8 cellular contexts compared by ENCODE assay signal in genomic region chrX:153980394-153980793, GRCh38. TPM values are rescaled to one million over a fixed set of nuclear protein-coding genes. Genes with fewer than 3 reads are reported as not detected.
DNase-seq lines count a peak whose midpoint lies in the region; ATAC-seq and TF ChIP-seq lines count a peak whose summit lies in the region.
"Not testable (repeated sequence)": the region's sequence is repeated elsewhere in the genome, so short reads cannot be mapped to it uniquely, and the experiment has no call there.

No MANE protein-coding gene starts in this region.

- peak overlapping the region; percentile 69 for H3K4me3 Mint-ChIP-seq in T-helper 1 cell treated with Interleukin-12 subunit alpha and Interleukin-12 subunit beta and Interleukin-4 antibody, amounts not matched to agents 30 μg/mL and 1 μg/mL, for 36 hours
- peak overlapping the region; percentile 87 for H3K4me3 Mint-ChIP-seq in activated T-helper 17 cell treated with anti-CD3 and anti-CD28 coated beads, Interleukin-2, amount 50 U/mL, for 72 hours
- H3K4me3 Mint-ChIP-seq in dendritic cell treated with granulocyte-macrophage colony-stimulating factor and Interleukin-4, amounts not matched to agents 40 ng/mL and 50 ng/mL, for 4 days = not testable (repeated sequence)
- H3K4me3 Mint-ChIP-seq in natural killer cell treated with Interleukin-12 subunit alpha and Interleukin-12 subunit beta and Interleukin-15 and Interleukin-18, amount 100 ng/mL, for 72 hours = peak overlapping the region; percentile 71

- not testable (repeated sequence) for TF ChIP-seq POLR2A in transverse colon (IDR thresholded peaks at IDR 0.05)

- not testable (repeated sequence) for H3K9me3 Mint-ChIP-seq in T-helper 1 cell treated with Interleukin-12 subunit alpha and Interleukin-12 subunit beta and Interleukin-4 antibody, amounts not matched to agents 30 μg/mL and 1 μg/mL, for 36 hours; activated T-helper 17 cell treated with anti-CD3 and anti-CD28 coated beads, Interleukin-2, amount 50 U/mL, for 72 hours; dendritic cell treated with granulocyte-macrophage colony-stimulating factor and Interleukin-4, amounts not matched to agents 40 ng/mL and 50 ng/mL, for 4 days; natural killer cell treated with Interleukin-12 subunit alpha and Interleukin-12 subunit beta and Interleukin-15 and Interleukin-18, amount 100 ng/mL, for 72 hours

- not testable (repeated sequence) for H3K36me3 ChIP-seq in GM06990 (ENCODE audit: control insufficient read depth, insufficient read depth, low read length); transverse colon

- intact Hi-C loops in dendritic cell treated with granulocyte-macrophage colony-stimulating factor and Interleukin-4, amounts not matched to agents 40 ng/mL and 50 ng/mL, for 4 days (cut with micrococcal nuclease); transverse colon (cut with DNase I; ENCODE audit: low total_unique reads): not testable (repeated sequence)

- H3K27ac ChIP-seq in transverse colon = peak overlapping the region; percentile 28 to 66 (median 55)

- H3K27me3 Mint-ChIP-seq in T-helper 1 cell treated with Interleukin-12 subunit alpha and Interleukin-12 subunit beta and Interleukin-4 antibody, amounts not matched to agents 30 μg/mL and 1 μg/mL, for 36 hours (ENCODE audit: low read depth); activated T-helper 17 cell treated with anti-CD3 and anti-CD28 coated beads, Interleukin-2, amount 50 U/mL, for 72 hours; dendritic cell treated with granulocyte-macrophage colony-stimulating factor and Interleukin-4, amounts not matched to agents 40 ng/mL and 50 ng/mL, for 4 days; natural killer cell treated with Interleukin-12 subunit alpha and Interleukin-12 subunit beta and Interleukin-15 and Interleukin-18, amount 100 ng/mL, for 72 hours: not testable (repeated sequence)

- peak overlapping the region; percentile 91 for H3K27ac Mint-ChIP-seq in T-helper 1 cell treated with Interleukin-12 subunit alpha and Interleukin-12 subunit beta and Interleukin-4 antibody, amounts not matched to agents 30 μg/mL and 1 μg/mL, for 36 hours
- H3K27ac Mint-ChIP-seq in activated T-helper 17 cell treated with anti-CD3 and anti-CD28 coated beads, Interleukin-2, amount 50 U/mL, for 72 hours = peak overlapping the region; percentile 82
- H3K27ac Mint-ChIP-seq in dendritic cell treated with granulocyte-macrophage colony-stimulating factor and Interleukin-4, amounts not matched to agents 40 ng/mL and 50 ng/mL, for 4 days = peak overlapping the region; percentile 59
- peak overlapping the region; percentile 57 to 81 for H3K27ac Mint-ChIP-seq in natural killer cell treated with Interleukin-12 subunit alpha and Interleukin-12 subunit beta and Interleukin-15 and Interleukin-18, amount 100 ng/mL, for 72 hours

- DNase-seq in GM06990 (ENCODE audit: extremely low read depth, insufficient read length); natural killer cell treated with Interleukin-12 subunit alpha and Interleukin-12 subunit beta and Interleukin-15 and Interleukin-18, amount 100 ng/mL, for 72 hours (ENCODE audit: low spot score); transverse colon: not testable (repeated sequence)

- peaks cover 33% of the 10 kb centered on the region for H3K4me1 Mint-ChIP-seq in T-helper 1 cell treated with Interleukin-12 subunit alpha and Interleukin-12 subunit beta and Interleukin-4 antibody, amounts not matched to agents 30 μg/mL and 1 μg/mL, for 36 hours (ENCODE audit: low read depth)
- H3K4me1 Mint-ChIP-seq in activated T-helper 17 cell treated with anti-CD3 and anti-CD28 coated beads, Interleukin-2, amount 50 U/mL, for 72 hours = not testable (repeated sequence)
- peaks cover 35% of the 10 kb centered on the region for H3K4me1 Mint-ChIP-seq in dendritic cell treated with granulocyte-macrophage colony-stimulating factor and Interleukin-4, amounts not matched to agents 40 ng/mL and 50 ng/mL, for 4 days (ENCODE audit: low read depth)
- peaks cover 25 to 28% of the 10 kb centered on the region in 2 donors for H3K4me1 Mint-ChIP-seq in natural killer cell treated with Interleukin-12 subunit alpha and Interleukin-12 subunit beta and Interleukin-15 and Interleukin-18, amount 100 ng/mL, for 72 hours (ENCODE audit: low read depth in 2 of 2)

- ATAC-seq in GM19468 (IDR thresholded peaks at IDR 0.05; ENCODE audit: extremely low read depth, unreplicated experiment) = peak; percentile 42
- peak; percentile 54 for ATAC-seq in HG03280 (IDR thresholded peaks at IDR 0.05; ENCODE audit: unreplicated experiment)
- ATAC-seq in activated T-helper 17 cell treated with anti-CD3 and anti-CD28 coated beads, Interleukin-2, amount 50 U/mL, for 72 hours (replicated peaks) = peak; percentile 55
- peak; percentile 68 to 71 for ATAC-seq in natural killer cell treated with Interleukin-12 subunit alpha and Interleukin-12 subunit beta and Interleukin-15 and Interleukin-18, amount 100 ng/mL, for 72 hours

- not testable (repeated sequence) for H3K36me3 Mint-ChIP-seq in T-helper 1 cell treated with Interleukin-12 subunit alpha and Interleukin-12 subunit beta and Interleukin-4 antibody, amounts not matched to agents 30 μg/mL and 1 μg/mL, for 36 hours (ENCODE audit: low read depth); activated T-helper 17 cell treated with anti-CD3 and anti-CD28 coated beads, Interleukin-2, amount 50 U/mL, for 72 hours (ENCODE audit: low read depth); dendritic cell treated with granulocyte-macrophage colony-stimulating factor and Interleukin-4, amounts not matched to agents 40 ng/mL and 50 ng/mL, for 4 days (ENCODE audit: low read depth); natural killer cell treated with Interleukin-12 subunit alpha and Interleukin-12 subunit beta and Interleukin-15 and Interleukin-18, amount 100 ng/mL, for 72 hours

- not testable (repeated sequence) for TF ChIP-seq EP300 in transverse colon (IDR thresholded peaks at IDR 0.05; ENCODE audit: low read depth)

- in situ Hi-C loops in transverse colon (cut with MboI; ENCODE audit: low pct_ligation_motif_present in 1 of 4, low pct_unique_long_range_greater_than_20kb in 1 of 4, low sequenced_read_pairs in 3 of 4) = not testable (repeated sequence)

- H3K27me3 ChIP-seq in GM06990 (replicated peaks; ENCODE audit: control insufficient read depth, insufficient read depth, low read length); transverse colon: not testable (repeated sequence)

- not testable (repeated sequence) for TF ChIP-seq CTCF in GM06990 (IDR thresholded peaks at IDR 0.05; ENCODE audit: insufficient read depth, low read length, poor library complexity, severe bottlenecking); transverse colon (IDR thresholded peaks at IDR 0.05)

- H3K4me1 ChIP-seq in transverse colon = not testable (repeated sequence)

- H3K9me3 ChIP-seq in transverse colon = not testable (repeated sequence)

- 60% methylated on average over 8 of the region's 10 CpGs; no CpG with 5 or more reads in 1 of the 2 donors for WGBS in transverse colon (ENCODE audit: low coverage in 1 of 2), 2 donors

- peak overlapping the region; percentile 6; the same call in 1 of the 2 replicates for H3K4me3 ChIP-seq in GM06990 (replicated peaks; ENCODE audit: low read depth, low read length)
- not testable (repeated sequence) for H3K4me3 ChIP-seq in transverse colon

RNA-seq across cellular contexts. Expression of gene TMEM187, which starts 7.8 kb away (rescaled TPM):
- 1 to 10 TPM; 7.1 to 7.8 TPM for total RNA-seq in activated T-helper 17 cell treated with anti-CD3 and anti-CD28 coated beads, Interleukin-2, amount 50 U/mL, for 72 hours
- total RNA-seq in natural killer cell treated with Interleukin-12 subunit alpha and Interleukin-12 subunit beta and Interleukin-15 and Interleukin-18, amount 100 ng/mL, for 72 hours = 1 to 10 TPM; 2.4 to 6.9 TPM
- total RNA-seq in transverse colon = 10 to 100 TPM in 1 of 4 donors, 1 to 10 TPM in 3; 1.6 to 11.2 (median 5.5) TPM

RNA-seq across cellular contexts. Expression of gene HCFC1, which starts 8.8 kb away (rescaled TPM):
- total RNA-seq in activated T-helper 17 cell treated with anti-CD3 and anti-CD28 coated beads, Interleukin-2, amount 50 U/mL, for 72 hours = 100 to 1,000 TPM in 1 of 2 donors, 10 to 100 TPM in 1; 85.5 to 134 TPM
- 100 to 1,000 TPM; 105 to 131 TPM for total RNA-seq in natural killer cell treated with Interleukin-12 subunit alpha and Interleukin-12 subunit beta and Interleukin-15 and Interleukin-18, amount 100 ng/mL, for 72 hours
- total RNA-seq in transverse colon = 10 to 100 TPM; 34.0 to 68.5 (median 49.8) TPM

RNA-seq across cellular contexts. Expression of gene RENBP, which starts 36.0 kb away (rescaled TPM):
- 1 to 10 TPM; 4.7 to 4.9 TPM for total RNA-seq in activated T-helper 17 cell treated with anti-CD3 and anti-CD28 coated beads, Interleukin-2, amount 50 U/mL, for 72 hours
- 1 to 10 TPM; 4.8 to 5.4 TPM for total RNA-seq in natural killer cell treated with Interleukin-12 subunit alpha and Interleukin-12 subunit beta and Interleukin-15 and Interleukin-18, amount 100 ng/mL, for 72 hours
- total RNA-seq in transverse colon = 10 to 100 TPM in 1 of 4 donors, 1 to 10 TPM in 2, not detected in 1; 4.6 to 13.1 (median 7.2) TPM

RNA-seq across cellular contexts. Expression of gene IRAK1, which starts 39.3 kb away (rescaled TPM):
- total RNA-seq in activated T-helper 17 cell treated with anti-CD3 and anti-CD28 coated beads, Interleukin-2, amount 50 U/mL, for 72 hours = 100 to 1,000 TPM; 113 to 224 TPM
- total RNA-seq in natural killer cell treated with Interleukin-12 subunit alpha and Interleukin-12 subunit beta and Interleukin-15 and Interleukin-18, amount 100 ng/mL, for 72 hours = 100 to 1,000 TPM; 136 to 258 TPM
- 100 to 1,000 TPM in 2 of 4 donors, 10 to 100 TPM in 2; 64.1 to 155 (median 107) TPM for total RNA-seq in transverse colon

RNA-seq across cellular contexts. Expression of gene NAA10, which starts 45.6 kb away (rescaled TPM):
- 100 to 1,000 TPM in 1 of 2 donors, 10 to 100 TPM in 1; 74.7 to 146 TPM for total RNA-seq in activated T-helper 17 cell treated with anti-CD3 and anti-CD28 coated beads, Interleukin-2, amount 50 U/mL, for 72 hours
- 100 to 1,000 TPM; 115 to 175 TPM for total RNA-seq in natural killer cell treated with Interleukin-12 subunit alpha and Interleukin-12 subunit beta and Interleukin-15 and Interleukin-18, amount 100 ng/mL, for 72 hours
- 10 to 100 TPM; 29.9 to 57.2 (median 47.4) TPM for total RNA-seq in transverse colon
